Comparison of ENCODE assay signal across 27 cellular contexts in genomic region chr9:111052831-111053230, GRCh38. TPM values are rescaled to one million over a fixed set of nuclear protein-coding genes. Genes with fewer than 3 reads are reported as not detected.
DNase-seq lines count a peak whose midpoint lies in the region; FAIRE-seq and TF ChIP-seq lines count a peak whose summit lies in the region.
"Had no signal": no experiment of that assay in that cellular context is flagged by ENCODE, and none has a peak within 500 bp of the region (broad histone marks: within the 10 kb centered on the region; RNA-seq: fewer than 3 reads in every experiment).

No MANE protein-coding gene starts in this region.

- peak overlapping the region; percentile 83 for H3K27ac Mint-ChIP-seq in astrocyte (ENCODE audit: unreplicated experiment)
- H3K27ac Mint-ChIP-seq: activated CD8-positive, alpha-beta memory T cell treated with anti-CD3 and anti-CD28 coated beads, Interleukin-2, amount 10 ng/mL, durations not matched to agents 7 days and 5 days; activated naive CD8-positive, alpha-beta T cell treated with anti-CD3 and anti-CD28 coated beads, Interleukin-2, amount 10 ng/mL, durations not matched to agents 7 days and 5 days; CD8-positive, alpha-beta T cell; dendritic cell treated with granulocyte-macrophage colony-stimulating factor and Interleukin-4, amounts not matched to agents 40 ng/mL and 50 ng/mL, for 4 days; memory B cell; naive thymus-derived CD4-positive, alpha-beta T cell; stimulated activated effector memory CD8-positive, alpha-beta T cell treated with anti-CD3 and anti-CD28 coated beads, Interleukin-12 subunit alpha, Interleukin-12 subunit beta, amount 100 ng/mL, for 72 hours had no signal

- H3K27me3 ChIP-seq in MG63 = no peaks in the 10 kb centered on the region
- H3K27me3 ChIP-seq in astrocyte (ENCODE audit: insufficient read depth, low read length) = no peaks in the 10 kb centered on the region
- H3K27me3 ChIP-seq in mesenchymal stem cell (ENCODE audit: control insufficient read depth in 1 of 2, insufficient read depth in 1 of 2, low read length in 2 of 2) = no peaks in the 10 kb centered on the region
- H3K27me3 ChIP-seq: cardiac muscle cell, pancreas, suprapubic skin, vagina had no signal

- no peak overlapping the region for H2BK15ac ChIP-seq in mesenchymal stem cell (ENCODE audit: low read depth, poor library complexity, severe bottlenecking)

- 67% methylated on average over 3 of the region's 3 CpGs for WGBS in mesenchymal stem cell

- H3K4me3 Mint-ChIP-seq in astrocyte (ENCODE audit: unreplicated experiment) = no peak overlapping the region
- H3K4me3 Mint-ChIP-seq: activated CD8-positive, alpha-beta memory T cell treated with anti-CD3 and anti-CD28 coated beads, Interleukin-2, amount 10 ng/mL, durations not matched to agents 7 days and 5 days; activated naive CD8-positive, alpha-beta T cell treated with anti-CD3 and anti-CD28 coated beads, Interleukin-2, amount 10 ng/mL, durations not matched to agents 7 days and 5 days; CD8-positive, alpha-beta T cell; dendritic cell treated with granulocyte-macrophage colony-stimulating factor and Interleukin-4, amounts not matched to agents 40 ng/mL and 50 ng/mL, for 4 days; memory B cell; naive thymus-derived CD4-positive, alpha-beta T cell; stimulated activated effector memory CD8-positive, alpha-beta T cell treated with anti-CD3 and anti-CD28 coated beads, Interleukin-12 subunit alpha, Interleukin-12 subunit beta, amount 100 ng/mL, for 72 hours had no signal

- peak; percentile 48 for DNase-seq in Daoy (ENCODE audit: low read depth)
- peak; percentile 79 for DNase-seq in MG63
- peak; percentile 23 for DNase-seq in astrocyte (ENCODE audit: low read depth)
- DNase-seq in mesenchymal stem cell = peak; percentile 46
- DNase-seq in NCI-H2029 (lab: John Stamatoyannopoulos, UW) = no peak
- no peak for DNase-seq in NCI-H1417 treated with DMSO at 0.1 percent for 48 hours (lab: John Stamatoyannopoulos, UW)
- DNase-seq in DMS 273 (lab: John Stamatoyannopoulos, UW; ENCODE audit: unreplicated experiment) = no peak
- DNase-seq in DMS153 treated with DMSO at 0.1 percent for 48 hours (lab: John Stamatoyannopoulos, UW; ENCODE audit: unreplicated experiment) = no peak
- DNase-seq: activated CD8-positive, alpha-beta memory T cell treated with anti-CD3 and anti-CD28 coated beads, Interleukin-2, amount 10 ng/mL, durations not matched to agents 7 days and 5 days; activated naive CD8-positive, alpha-beta T cell treated with anti-CD3 and anti-CD28 coated beads, Interleukin-2, amount 10 ng/mL, durations not matched to agents 7 days and 5 days; CD8-positive, alpha-beta T cell; DMS79; Karpas-422; kidney glomerular epithelial cell; naive thymus-derived CD4-positive, alpha-beta T cell; NCI-H1092 treated with DMSO at 0.1 percent for 48 hours; NCI-H510A treated with DMSO at 0.1 percent for 48 hours; pancreas had no signal

- peaks cover 12% of the 10 kb centered on the region for H3K4me1 Mint-ChIP-seq in astrocyte (ENCODE audit: low read depth, unreplicated experiment)
- H3K4me1 Mint-ChIP-seq: activated CD8-positive, alpha-beta memory T cell treated with anti-CD3 and anti-CD28 coated beads, Interleukin-2, amount 10 ng/mL, durations not matched to agents 7 days and 5 days; activated naive CD8-positive, alpha-beta T cell treated with anti-CD3 and anti-CD28 coated beads, Interleukin-2, amount 10 ng/mL, durations not matched to agents 7 days and 5 days; memory B cell; stimulated activated effector memory CD8-positive, alpha-beta T cell treated with anti-CD3 and anti-CD28 coated beads, Interleukin-12 subunit alpha, Interleukin-12 subunit beta, amount 100 ng/mL, for 72 hours had no signal

- H3K4me2 ChIP-seq in astrocyte (ENCODE audit: low read length) (no peak overlapping the region), mesenchymal stem cell (ENCODE audit: low read length, poor library complexity, severe bottlenecking) (no peak overlapping the region)

- H3K27ac ChIP-seq in astrocyte (ENCODE audit: low read depth, low read length) (no peak overlapping the region), mesenchymal stem cell (ENCODE audit: low read length, poor library complexity, severe bottlenecking) (no peak overlapping the region)
- H3K27ac ChIP-seq: cardiac muscle cell, pancreas, suprapubic skin, vagina had no signal

- no peak overlapping the region for H3K4ac ChIP-seq in mesenchymal stem cell (ENCODE audit: low read depth in 1 of 2, low read length in 2 of 2)

- no peak overlapping the region for H2BK5ac ChIP-seq in mesenchymal stem cell (ENCODE audit: low read depth, low read length, poor library complexity, severe bottlenecking)

- TF ChIP-seq CTCF in astrocyte (IDR thresholded peaks at IDR 0.05; ENCODE audit: insufficient read depth, low read depth, low read length) = no peak

- H3K4me3 ChIP-seq in MG63 (no peak overlapping the region), astrocyte (ENCODE audit: insufficient read depth, low read depth, low read length) (no peak overlapping the region), mesenchymal stem cell (ENCODE audit: insufficient read depth in 1 of 2, low read depth in 1 of 2, low read length in 2 of 2) (no peak overlapping the region)
- H3K4me3 ChIP-seq: cardiac muscle cell, pancreas, suprapubic skin, vagina had no signal

- peak overlapping the region in 1 of 2 experiments; percentile 38 for H3K18ac ChIP-seq in mesenchymal stem cell (ENCODE audit: low read depth in 1 of 2, low read length in 2 of 2)

- H3K79me2 ChIP-seq in astrocyte (ENCODE audit: insufficient read depth, low read length) = no peaks in the 10 kb centered on the region

- H4K91ac ChIP-seq in mesenchymal stem cell (ENCODE audit: low read length) = no peak overlapping the region

- no peak overlapping the region for H2AFZ ChIP-seq in astrocyte (ENCODE audit: low read depth, low read length)
- H2AFZ ChIP-seq in mesenchymal stem cell (ENCODE audit: low read depth, low read length) = no peak overlapping the region

- H3K14ac ChIP-seq in mesenchymal stem cell (ENCODE audit: low read length in 2 of 2) = no peak overlapping the region

- FAIRE-seq in astrocyte (lab: Jason Lieb, UNC) = no peak
- FAIRE-seq: frontal cortex, H1, pancreas had no signal

- no peaks in the 10 kb centered on the region for H3K36me3 Mint-ChIP-seq in astrocyte (ENCODE audit: low read depth, unreplicated experiment)
- H3K36me3 Mint-ChIP-seq: activated CD8-positive, alpha-beta memory T cell treated with anti-CD3 and anti-CD28 coated beads, Interleukin-2, amount 10 ng/mL, durations not matched to agents 7 days and 5 days; activated naive CD8-positive, alpha-beta T cell treated with anti-CD3 and anti-CD28 coated beads, Interleukin-2, amount 10 ng/mL, durations not matched to agents 7 days and 5 days; CD8-positive, alpha-beta T cell; memory B cell; naive thymus-derived CD4-positive, alpha-beta T cell; stimulated activated effector memory CD8-positive, alpha-beta T cell treated with anti-CD3 and anti-CD28 coated beads, Interleukin-12 subunit alpha, Interleukin-12 subunit beta, amount 100 ng/mL, for 72 hours had no signal

- H3K79me1 ChIP-seq in mesenchymal stem cell (replicated peaks; ENCODE audit: low read length, poor library complexity, severe bottlenecking) = no peaks in the 10 kb centered on the region

- H2BK120ac ChIP-seq in mesenchymal stem cell (ENCODE audit: low read depth, low read length) = no peak overlapping the region

- no peaks in the 10 kb centered on the region for H3K9me3 Mint-ChIP-seq in astrocyte (ENCODE audit: unreplicated experiment)
- H3K9me3 Mint-ChIP-seq: activated naive CD8-positive, alpha-beta T cell treated with anti-CD3 and anti-CD28 coated beads, Interleukin-2, amount 10 ng/mL, durations not matched to agents 7 days and 5 days; CD8-positive, alpha-beta T cell; dendritic cell treated with granulocyte-macrophage colony-stimulating factor and Interleukin-4, amounts not matched to agents 40 ng/mL and 50 ng/mL, for 4 days; memory B cell had no signal

- no peaks in the 10 kb centered on the region for H3K27me3 Mint-ChIP-seq in astrocyte (ENCODE audit: low read depth, unreplicated experiment)
- H3K27me3 Mint-ChIP-seq: activated CD8-positive, alpha-beta memory T cell treated with anti-CD3 and anti-CD28 coated beads, Interleukin-2, amount 10 ng/mL, durations not matched to agents 7 days and 5 days; activated naive CD8-positive, alpha-beta T cell treated with anti-CD3 and anti-CD28 coated beads, Interleukin-2, amount 10 ng/mL, durations not matched to agents 7 days and 5 days had no signal

- no peaks in the 10 kb centered on the region for H4K20me1 ChIP-seq in astrocyte (ENCODE audit: insufficient read depth, low read length)

- H3K23ac ChIP-seq in mesenchymal stem cell (ENCODE audit: low read length in 2 of 2) = no peak overlapping the region

- H3K9ac ChIP-seq in astrocyte (ENCODE audit: low read length) (no peak overlapping the region), mesenchymal stem cell (ENCODE audit: low read length) (no peak overlapping the region)

- no peak overlapping the region for H2AK5ac ChIP-seq in mesenchymal stem cell (ENCODE audit: low read length, severe bottlenecking)

- H3K9me3 ChIP-seq in MG63 (0 out of 2 replicates have a peak, but pooled peaks cover 3% of the 10 kb centered on the region), astrocyte (ENCODE audit: insufficient read depth, low read depth, low read length) (no peaks in the 10 kb centered on the region), mesenchymal stem cell (ENCODE audit: control insufficient read depth, low read length) (no peaks in the 10 kb centered on the region)
- H3K9me3 ChIP-seq: pancreas, suprapubic skin, vagina had no signal

- H3K36me3 ChIP-seq in MG63 (no peaks in the 10 kb centered on the region), astrocyte (ENCODE audit: insufficient read depth, low read length) (no peaks in the 10 kb centered on the region), mesenchymal stem cell (ENCODE audit: control insufficient read depth in 1 of 2, insufficient read depth in 2 of 2, low read depth in 1 of 2, low read length in 2 of 2) (no peaks in the 10 kb centered on the region)
- H3K36me3 ChIP-seq: cardiac muscle cell, pancreas, suprapubic skin, vagina had no signal

- H4K8ac ChIP-seq in mesenchymal stem cell (ENCODE audit: low read length) = no peak overlapping the region

- H3K4me1 ChIP-seq in astrocyte (ENCODE audit: insufficient read depth, low read length) (peaks cover 5% of the 10 kb centered on the region), mesenchymal stem cell (ENCODE audit: control insufficient read depth, insufficient read depth, low read depth, low read length) (peaks cover 2% of the 10 kb centered on the region)
- H3K4me1 ChIP-seq: pancreas, suprapubic skin, vagina had no signal

- H2BK12ac ChIP-seq in mesenchymal stem cell (ENCODE audit: low read length in 2 of 2) = no peak overlapping the region

RNA-seq across cellular contexts. Expression of gene LPAR1, which starts 14.6 kb away (rescaled TPM):
- total RNA-seq in Daoy (2014; rRNA removed; shearing (Covaris generic)) = 11.4 and 13.5 TPM in 2 replicates
- total RNA-seq in MG63 (2014; rRNA removed; shearing (Covaris generic); ENCODE audit: low replicate concordance) = 168 and 199 TPM in 2 replicates
- 11.5 and 12.7 TPM in 2 replicates for total RNA-seq in astrocyte
- polyA plus RNA-seq in mesenchymal stem cell (2013, experiment 1 of 2) = 55.2 TPM
- 59.0 TPM for polyA plus RNA-seq in mesenchymal stem cell (2013, experiment 2 of 2)
- total RNA-seq: activated CD8-positive, alpha-beta memory T cell treated with anti-CD3 and anti-CD28 coated beads, Interleukin-2, amount 10 ng/mL, durations not matched to agents 7 days and 5 days; CD8-positive, alpha-beta T cell; HT-29 had no signal
- polyA plus RNA-seq: naive thymus-derived CD4-positive, alpha-beta T cell had no signal

Comparison
In these comparisons a context has a peak if more than half of its experiments do, and no peak if none do; other contexts are left out.
1. DNase-seq: peak in Daoy (single experiment), MG63 (single experiment), astrocyte (single experiment) and mesenchymal stem cell (single experiment); none in NCI-H2029 (single experiment), NCI-H1417 treated with DMSO at 0.1 percent for 48 hours (single experiment), DMS 273 (single experiment) and DMS153 treated with DMSO at 0.1 percent for 48 hours (single experiment).
2. RNA of gene LPAR1, which starts 14.6 kb away (total RNA-seq): 168 to 199 TPM in MG63; 11.5 to 12.7 TPM in astrocyte and 11.4 to 13.5 TPM in Daoy; every median in the first group is over 10 times any median in the second.